In genomic region chr17:10702574-10702973, GRCh38 we compare ENCODE assay signal across 1 cellular context.
TF ChIP-seq lines count a peak whose summit lies in the region.

No MANE protein-coding gene starts in this region.

TF ChIP-seq in endothelial cell of umbilical vein, 7 proteins besides CTCF, POLR2A, EP300 and RAD21:
- TF ChIP-seq FOS (IDR thresholded peaks at IDR 0.05; ENCODE audit: borderline replicate concordance, insufficient read depth, low read length) (no peak), JUN (IDR thresholded peaks at IDR 0.05; ENCODE audit: borderline replicate concordance, insufficient read depth, insufficient read length, low read depth) (no peak), GATA2 (IDR thresholded peaks at IDR 0.05; ENCODE audit: insufficient read depth, insufficient read length, low read depth, low read length) (no peak), MAX (IDR thresholded peaks at IDR 0.05; ENCODE audit: insufficient read depth, insufficient read length) (no peak), POLR2AphosphoS5 (IDR thresholded peaks at IDR 0.05; ENCODE audit: insufficient read depth, low read depth, low read length) (no peak), EZH2 (IDR thresholded peaks at IDR 0.05; ENCODE audit: borderline replicate concordance, low read depth, low read length, severe bottlenecking) (no peak), MYC (IDR thresholded peaks at IDR 0.05; ENCODE audit: low read depth, low read length) (no peak)
